In genomic region chr2:69253893-69254292, GRCh38 we compare ENCODE assay signal across 7 cellular contexts.
DNase-seq lines count a peak whose midpoint lies in the region; ATAC-seq and TF ChIP-seq lines count a peak whose summit lies in the region.

No MANE protein-coding gene starts in this region.

- no peak for TF ChIP-seq CTCF in lower lobe of right lung (IDR thresholded peaks at IDR 0.05)
- TF ChIP-seq CTCF in upper lobe of right lung (IDR thresholded peaks at IDR 0.05), result no peak

- H3K36me3 Mint-ChIP-seq in activated T-cell treated with anti-CD3 and anti-CD28 coated beads, Interleukin-2, amount 50 U/mL, for 4 hours (ENCODE audit: insufficient read depth), result no peaks in the 10 kb centered on the region

- intact Hi-C loops in lower lobe of right lung (cut with DNase I), result no loop called here
- intact Hi-C loops in upper lobe of right lung (cut with DNase I), result no loop called here

- H3K4me3 ChIP-seq in lower lobe of right lung (no peak overlapping the region), upper lobe of right lung (no peak overlapping the region)

- H3K27ac ChIP-seq in lower lobe of right lung (peak overlapping the region; percentile 13), upper lobe of right lung (peak overlapping the region; percentile 28)

- no peaks in the 10 kb centered on the region for H3K27me3 ChIP-seq in lower lobe of right lung (ENCODE audit: low read depth)
- H3K27me3 ChIP-seq in upper lobe of right lung, result no peaks in the 10 kb centered on the region

- peak; percentile 97 for DNase-seq in M059J (ENCODE audit: low read depth)
- peak; percentile 47 for DNase-seq in cerebellar cortex (ENCODE audit: low spot score)
- no peak for DNase-seq in lower lobe of right lung
- no peak for DNase-seq in upper lobe of right lung
- DNase-seq in NCI-H187 treated with DMSO at 0.1 percent for 48 hours (lab: John Stamatoyannopoulos, UW), result no peak
- DNase-seq in activated T-cell treated with anti-CD3 and anti-CD28 coated beads, Interleukin-2, amount 50 U/mL, for 4 hours, result no peak

- H3K27me3 Mint-ChIP-seq in activated T-cell treated with anti-CD3 and anti-CD28 coated beads, Interleukin-2, amount 50 U/mL, for 4 hours (ENCODE audit: low read depth), result peaks cover 41% of the 10 kb centered on the region

- H3K4me1 ChIP-seq in lower lobe of right lung (no peaks in the 10 kb centered on the region), upper lobe of right lung (no peaks in the 10 kb centered on the region)

- ATAC-seq in lower lobe of right lung (peak; percentile 65 to 70), upper lobe of right lung (peak; percentile 60), HG03175 (IDR thresholded peaks at IDR 0.05; ENCODE audit: unreplicated experiment) (no peak)
- no peak for ATAC-seq in activated T-cell treated with anti-CD3 and anti-CD28 coated beads, Interleukin-2, amount 50 U/mL, for 4 hours

- H3K9me3 Mint-ChIP-seq in activated T-cell treated with anti-CD3 and anti-CD28 coated beads, Interleukin-2, amount 50 U/mL, for 4 hours, result peaks cover 13% of the 10 kb centered on the region

- H3K9me3 ChIP-seq in lower lobe of right lung (peaks cover 4% of the 10 kb centered on the region), upper lobe of right lung (no peaks in the 10 kb centered on the region)

- H3K4me1 Mint-ChIP-seq in activated T-cell treated with anti-CD3 and anti-CD28 coated beads, Interleukin-2, amount 50 U/mL, for 4 hours (ENCODE audit: low read depth), result no peaks in the 10 kb centered on the region

- no peak overlapping the region for H3K4me3 Mint-ChIP-seq in activated T-cell treated with anti-CD3 and anti-CD28 coated beads, Interleukin-2, amount 50 U/mL, for 4 hours

- no peaks in the 10 kb centered on the region for H3K36me3 ChIP-seq in lower lobe of right lung
- H3K36me3 ChIP-seq in upper lobe of right lung, result no peaks in the 10 kb centered on the region

Comparison
In these comparisons a context has a peak if more than half of its experiments do, and no peak if none do; other contexts are left out.
1. DNase-seq: peak in M059J (single experiment) and cerebellar cortex (single experiment); none in lower lobe of right lung (single experiment), upper lobe of right lung (single experiment), NCI-H187 treated with DMSO at 0.1 percent for 48 hours (single experiment) and activated T-cell treated with anti-CD3 and anti-CD28 coated beads, Interleukin-2, amount 50 U/mL, for 4 hours (single experiment).
2. ATAC-seq: peak in lower lobe of right lung (2 of 2) and upper lobe of right lung (single experiment); none in activated T-cell treated with anti-CD3 and anti-CD28 coated beads, Interleukin-2, amount 50 U/mL, for 4 hours (0 of 2) and HG03175 (single experiment).